ENCODE assay signal across 9 cellular contexts in genomic region chr14:68884031-68885030, GRCh38.
DNase-seq lines count a peak whose midpoint lies in the region; ATAC-seq, FAIRE-seq and TF ChIP-seq lines count a peak whose summit lies in the region.
"Had no signal": no experiment of that assay in that cellular context is flagged by ENCODE, and none has a peak within 500 bp of the region (broad histone marks: within the 10 kb centered on the region; RNA-seq: fewer than 3 reads in every experiment).

No MANE protein-coding gene starts in this region.

- no peak for TF ChIP-seq POLR2A in esophagus squamous epithelium (IDR thresholded peaks at IDR 0.05)

- H3K27ac ChIP-seq in esophagus squamous epithelium = peak overlapping the region; percentile 62 to 79 (median 74)

- H3K4me1 ChIP-seq in esophagus squamous epithelium = peaks cover 5 to 19% (median 12%) of the 10 kb centered on the region in 3 donors

- H3K4me3 ChIP-seq in esophagus squamous epithelium = no peak overlapping the region

- peaks cover 23 to 94% (median 49%) of the 10 kb centered on the region in 3 donors for H3K36me3 ChIP-seq in esophagus squamous epithelium

- no peaks in the 10 kb centered on the region for H3K9me3 ChIP-seq in esophagus squamous epithelium

- TF ChIP-seq CTCF in esophagus squamous epithelium (IDR thresholded peaks at IDR 0.05) = no peak

- WGBS in esophagus squamous epithelium, 2 donors = 32 to 56% methylated on average over 5 to 8 of the region's 10 CpGs

- no peaks in the 10 kb centered on the region for H3K27me3 ChIP-seq in esophagus squamous epithelium

- DNase-seq in GM04503 (ENCODE audit: low read depth) = peak; percentile 79
- DNase-seq in NCI-H446 treated with DMSO at 0.1 percent for 48 hours (lab: John Stamatoyannopoulos, UW) = peak; percentile 85
- no peak for DNase-seq in esophagus squamous epithelium (lab: John Stamatoyannopoulos, UW)
- DNase-seq in posterior cingulate gyrus = peak in 6 of 10 donors; percentile 52 to 91 (median 75)
- DNase-seq in DMS153 (lab: John Stamatoyannopoulos, UW) = no peak
- no peak for DNase-seq in GM19239 (ENCODE audit: insufficient read length, low spot score)
- DNase-seq: naive B cell had no signal

- intact Hi-C loops in esophagus squamous epithelium (cut with DNase I) = no loop called here
- intact Hi-C loops in posterior cingulate gyrus (cut with DNase I) = no loop called here

- ATAC-seq in GM21529 (IDR thresholded peaks at IDR 0.05; ENCODE audit: unreplicated experiment) (no peak), GM19035 (IDR thresholded peaks at IDR 0.05; ENCODE audit: unreplicated experiment) (no peak)

- no peak for FAIRE-seq in GM19239 (lab: Jason Lieb, UNC)

Comparison
In these comparisons a context has a peak if more than half of its experiments do, and no peak if none do; other contexts are left out.
1. DNase-seq: peak in GM04503 (single experiment), NCI-H446 treated with DMSO at 0.1 percent for 48 hours (single experiment) and posterior cingulate gyrus (6 of 10); none in esophagus squamous epithelium (single experiment), DMS153 (single experiment) and GM19239 (single experiment).